ENCODE assay signal across 22 cellular contexts in the genomic region with DNA sequence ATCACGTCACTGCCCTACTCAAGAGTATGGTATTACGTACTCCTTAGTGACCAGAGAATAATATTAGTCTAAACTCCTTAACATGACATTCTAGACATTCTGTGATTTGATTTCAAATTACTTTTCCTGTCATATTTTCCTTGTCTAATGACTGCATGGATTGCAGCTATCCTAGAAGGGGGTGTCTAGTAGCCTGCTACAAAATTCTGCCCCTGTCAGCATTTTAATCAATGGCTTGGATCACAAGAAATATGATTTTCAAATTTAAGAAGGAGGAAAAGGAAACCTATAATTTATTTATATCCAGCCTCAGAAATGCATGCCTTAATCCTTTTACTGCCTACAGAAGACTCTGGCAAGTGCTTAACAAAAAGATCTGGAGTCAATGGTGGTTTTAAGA.
A peak's percentile ranks its signal among the peaks of the same experiment; 100 is the strongest.
DNase-seq lines count a peak whose midpoint lies in the region; ATAC-seq, FAIRE-seq and TF ChIP-seq lines count a peak whose summit lies in the region.
"Had no signal": no experiment of that assay in that cellular context is flagged by ENCODE, and none has a peak within 500 bp of the region (broad histone marks: within the 10 kb centered on the region; RNA-seq: fewer than 3 reads in every experiment).

No MANE protein-coding gene starts in this region.

- no peak overlapping the region for H3K4me2 ChIP-seq in HepG2 (ENCODE audit: low read depth, low read length)
- H3K4me2 ChIP-seq: KMS-11 had no signal

- H2AFZ ChIP-seq in HepG2 (ENCODE audit: low read length) = no peak overlapping the region

- H3K4me1 Mint-ChIP-seq in nephron = peaks cover 39% of the 10 kb centered on the region
- H3K4me1 Mint-ChIP-seq: CD4-positive, alpha-beta memory T cell; IgD-negative memory B cell had no signal

- H3K4me1 ChIP-seq in HepG2 (ENCODE audit: insufficient read depth, low read length) (no peaks in the 10 kb centered on the region), right lobe of liver (peaks cover 0 to 2% (median 0%) of the 10 kb centered on the region in 4 donors), adipocyte (ENCODE audit: control insufficient read depth, insufficient read depth, low read length) (peaks cover 37% of the 10 kb centered on the region), heart right ventricle (no peaks in the 10 kb centered on the region)
- H3K4me1 ChIP-seq: BE2C had no signal

- H3K36me3 ChIP-seq in HepG2 (replicated peaks in 1 of 2; ENCODE audit: control insufficient read depth in 1 of 2, insufficient read depth in 2 of 2, low read length in 2 of 2) (no peaks in the 10 kb centered on the region), right lobe of liver (no peaks in the 10 kb centered on the region), adipocyte (ENCODE audit: control insufficient read depth, insufficient read depth, low read length, severe bottlenecking) (no peaks in the 10 kb centered on the region), heart right ventricle (peaks cover 0 to 5% (median 0%) of the 10 kb centered on the region in 9 donors)
- H3K36me3 ChIP-seq: BE2C, HAP-1 had no signal

- FAIRE-seq in HepG2 (lab: Jason Lieb, UNC) = no peak
- FAIRE-seq: D721Med, G401.6, GM12892, GM19239 had no signal

- no peaks in the 10 kb centered on the region for H3K27me3 ChIP-seq in HepG2 (ENCODE audit: control insufficient read depth in 1 of 2, insufficient read depth in 2 of 2, low read length in 2 of 2)
- H3K27me3 ChIP-seq in right lobe of liver = no peaks in the 10 kb centered on the region
- no peaks in the 10 kb centered on the region for H3K27me3 ChIP-seq in adipocyte (replicated peaks; ENCODE audit: control insufficient read depth, insufficient read depth, low read length)
- no peaks in the 10 kb centered on the region for H3K27me3 ChIP-seq in heart right ventricle
- H3K27me3 ChIP-seq: BE2C had no signal

- whole genome bisulfite sequencing in HepG2 (ENCODE audit: low lambda C conversion rate) = 99% methylated on average over 2 of the region's 2 CpGs
- WGBS in right lobe of liver (ENCODE audit: insufficient coverage, low coverage, low lambda C conversion rate, missing lambda C conversion rate) = 91% methylated on average over 2 of the region's 2 CpGs
- WGBS in heart right ventricle, 2 donors = 100% methylated on average over 2 of the region's 2 CpGs

- POLR2A ChIA-PET in HepG2 (lab: Yijun Ruan, JAX) = no interaction called here

- intact Hi-C loops in HepG2 (cut with micrococcal nuclease; ENCODE audit: unreplicated experiment) = no loop called here
- intact Hi-C loops in right lobe of liver (cut with DNase I) = no loop called here
- intact Hi-C loops in heart right ventricle (cut with DNase I) = no loop called here

- no peak for TF ChIP-seq EP300 in HepG2 (IDR thresholded peaks at IDR 0.05; ENCODE audit: low read depth in 2 of 2, low read length in 2 of 2)
- TF ChIP-seq EP300 in HepG2 (CRISPR knock-in tag; IDR thresholded peaks at IDR 0.05; ENCODE audit: borderline replicate concordance) = no peak

- H3K4me3 Mint-ChIP-seq in nephron = no peak overlapping the region
- H3K4me3 Mint-ChIP-seq: CD4-positive, alpha-beta memory T cell; IgD-negative memory B cell had no signal

- no peak for DNase-seq in HepG2 (ENCODE audit: low spot score)
- no peak for DNase-seq in right lobe of liver
- DNase-seq in adipocyte (ENCODE audit: low read depth) = no peak
- no peak for DNase-seq in NCI-H226
- DNase-seq in heart right ventricle = no peak
- DNase-seq: BE2C; CD4-positive, alpha-beta memory T cell; DMS153; DMS79 treated with DMSO at 0.1 percent for 48 hours; EL; GOT3 had no signal

- BruUV-seq in HepG2 (replicated peaks; lab: Mats Ljungman, UMichigan) = no TSS peak

- no peaks in the 10 kb centered on the region for H3K9me3 ChIP-seq in HepG2 (ENCODE audit: low read length)
- no peaks in the 10 kb centered on the region for H3K9me3 ChIP-seq in right lobe of liver
- H3K9me3 ChIP-seq in adipocyte (ENCODE audit: control insufficient read depth, low read length) = peaks cover 5% of the 10 kb centered on the region
- H3K9me3 ChIP-seq in heart right ventricle = peaks cover 0 to 10% (median 0%) of the 10 kb centered on the region in 11 donors
- H3K9me3 ChIP-seq: BE2C, HAP-1 had no signal

- peaks cover 20% of the 10 kb centered on the region for H3K36me3 Mint-ChIP-seq in nephron (ENCODE audit: low read depth)

- H3K4me3 ChIP-seq in HepG2 (replicated peaks in 1 of 3; ENCODE audit: insufficient read depth in 1 of 3, low read depth in 2 of 3, low read length in 3 of 3) = no peak overlapping the region
- H3K4me3 ChIP-seq in right lobe of liver = no peak overlapping the region
- H3K4me3 ChIP-seq in adipocyte (ENCODE audit: low read length) = no peak overlapping the region
- H3K4me3 ChIP-seq in heart right ventricle = no peak overlapping the region
- H3K4me3 ChIP-seq: HAP-1 had no signal

- TF ChIP-seq CTCF in HepG2 (CRISPR knock-in tag; IDR thresholded peaks at IDR 0.05) = no peak
- no peak for TF ChIP-seq CTCF in right lobe of liver (IDR thresholded peaks at IDR 0.05)
- no peak for TF ChIP-seq CTCF in nephron (IDR thresholded peaks at IDR 0.05; ENCODE audit: unreplicated experiment in 3 of 3)
- TF ChIP-seq CTCF in heart right ventricle (IDR thresholded peaks at IDR 0.05) = no peak

- TF ChIP-seq POLR2A in HepG2 (IDR thresholded peaks at IDR 0.05; ENCODE audit: insufficient read depth in 1 of 2, low read depth in 2 of 2, low read length in 2 of 2) (no peak), right lobe of liver (IDR thresholded peaks at IDR 0.05) (no peak)

- H3K27ac ChIP-seq in HepG2 (ENCODE audit: extremely low read length, insufficient read depth, low read length) (no peak overlapping the region), right lobe of liver (no peak overlapping the region), heart right ventricle (no peak overlapping the region)
- H3K27ac ChIP-seq: C4-2B, HL-60, KMS-11 had no signal

- no peaks in the 10 kb centered on the region for H3K27me3 Mint-ChIP-seq in nephron (ENCODE audit: low read depth)
- H3K27me3 Mint-ChIP-seq: CD4-positive, alpha-beta memory T cell; IgD-negative memory B cell had no signal

- H4K20me1 ChIP-seq in HepG2 (ENCODE audit: insufficient read depth, low read length) = no peaks in the 10 kb centered on the region

- CTCF ChIA-PET in HepG2 (lab: Yijun Ruan, JAX; ENCODE audit: low intra/inter-chr PET ratio, low total read pairs) = no interaction called here

- no peak for TF ChIP-seq RAD21 in HepG2 (CRISPR knock-in tag; IDR thresholded peaks at IDR 0.05)

- in situ Hi-C loops in HepG2 (cut with HindIII; ENCODE audit: extremely low pct_ligation_motif_present, low pct_unique_long_range_greater_than_20kb) = no loop called here

- ATAC-seq in HepG2 (no peak), right lobe of liver (no peak), GM18873 (IDR thresholded peaks at IDR 0.05; ENCODE audit: low FRiP score, unreplicated experiment) (no peak), heart right ventricle (no peak)

- H3K9me3 Mint-ChIP-seq in nephron = peaks cover 3% of the 10 kb centered on the region
- H3K9me3 Mint-ChIP-seq: CD4-positive, alpha-beta memory T cell had no signal

- H3K9ac ChIP-seq in HepG2 (ENCODE audit: insufficient read depth, low read depth, low read length) (no peak overlapping the region), adipocyte (ENCODE audit: low read length) (peak overlapping the region; percentile 66)
- H3K9ac ChIP-seq: KMS-11 had no signal

- H3K79me2 ChIP-seq in HepG2 (ENCODE audit: insufficient read depth, low read length) = no peaks in the 10 kb centered on the region

- peak overlapping the region; percentile 16 to 79 (median 49) for H3K27ac Mint-ChIP-seq in nephron
- H3K27ac Mint-ChIP-seq: CD4-positive, alpha-beta memory T cell; IgD-negative memory B cell had no signal

TF ChIP-seq in HepG2, 621 proteins besides CTCF, POLR2A, EP300 and RAD21:
- TF ChIP-seq, protein P1, sequence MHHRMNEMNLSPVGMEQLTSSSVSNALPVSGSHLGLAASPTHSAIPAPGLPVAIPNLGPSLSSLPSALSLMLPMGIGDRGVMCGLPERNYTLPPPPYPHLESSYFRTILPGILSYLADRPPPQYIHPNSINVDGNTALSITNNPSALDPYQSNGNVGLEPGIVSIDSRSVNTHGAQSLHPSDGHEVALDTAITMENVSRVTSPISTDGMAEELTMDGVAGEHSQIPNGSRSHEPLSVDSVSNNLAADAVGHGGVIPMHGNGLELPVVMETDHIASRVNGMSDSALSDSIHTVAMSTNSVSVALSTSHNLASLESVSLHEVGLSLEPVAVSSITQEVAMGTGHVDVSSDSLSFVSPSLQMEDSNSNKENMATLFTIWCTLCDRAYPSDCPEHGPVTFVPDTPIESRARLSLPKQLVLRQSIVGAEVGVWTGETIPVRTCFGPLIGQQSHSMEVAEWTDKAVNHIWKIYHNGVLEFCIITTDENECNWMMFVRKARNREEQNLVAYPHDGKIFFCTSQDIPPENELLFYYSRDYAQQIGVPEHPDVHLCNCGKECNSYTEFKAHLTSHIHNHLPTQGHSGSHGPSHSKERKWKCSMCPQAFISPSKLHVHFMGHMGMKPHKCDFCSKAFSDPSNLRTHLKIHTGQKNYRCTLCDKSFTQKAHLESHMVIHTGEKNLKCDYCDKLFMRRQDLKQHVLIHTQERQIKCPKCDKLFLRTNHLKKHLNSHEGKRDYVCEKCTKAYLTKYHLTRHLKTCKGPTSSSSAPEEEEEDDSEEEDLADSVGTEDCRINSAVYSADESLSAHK (CRISPR knock-in tag; IDR thresholded peaks at IDR 0.05; ENCODE audit: borderline replicate concordance) = no peak
- TF ChIP-seq IRF2 (CRISPR knock-in tag; IDR thresholded peaks at IDR 0.05) (no peak), MAFF (IDR thresholded peaks at IDR 0.05; ENCODE audit: low read depth, low read length) (peak; percentile 90), MAFK (conservative IDR thresholded peaks at IDR 0.05 in 1 of 2, IDR thresholded peaks at IDR 0.05 in 1 of 2; ENCODE audit: low read length in 2 of 2) (peak; percentile 84 to 96)
